Comparison of ENCODE assay signal across 25 cellular contexts in the genomic region with DNA sequence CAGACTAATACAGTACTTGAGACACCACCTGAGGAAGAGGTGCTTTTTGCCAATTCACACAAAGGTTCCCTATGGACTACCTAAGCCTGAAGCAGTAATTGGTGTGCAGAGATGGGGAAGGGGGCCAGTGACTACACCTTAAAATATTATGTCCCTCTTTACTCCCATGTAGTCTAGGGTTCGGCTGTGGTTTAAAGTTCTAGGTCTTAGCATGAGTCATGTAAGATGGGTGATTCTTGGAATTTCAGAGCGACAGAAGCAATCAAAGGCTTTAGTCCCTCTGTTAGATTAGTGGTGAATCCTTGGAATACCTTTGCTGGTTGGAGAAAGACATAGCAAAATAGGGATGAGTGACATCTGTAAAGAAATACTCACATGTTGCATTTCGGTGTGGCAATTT. TPM values are rescaled to one million over a fixed set of nuclear protein-coding genes. Genes with fewer than 3 reads are reported as not detected.
"Had no signal": no experiment of that assay in that cellular context is flagged by ENCODE, and none has a peak within 500 bp of the region (broad histone marks: within the 10 kb centered on the region; RNA-seq: fewer than 3 reads in every experiment).

No MANE protein-coding gene starts in this region.

- H3K4me1 ChIP-seq: esophagus squamous epithelium, heart right ventricle, lower lobe of right lung, prostate gland, right atrium auricular region, spleen, transverse colon, upper lobe of right lung, vagina had no signal

- H3K36me3 ChIP-seq: esophagus squamous epithelium, heart right ventricle, lower lobe of right lung, prostate gland, right atrium auricular region, spleen, thoracic aorta, transverse colon, upper lobe of right lung, vagina had no signal

- H3K4me3 ChIP-seq: esophagus squamous epithelium, heart right ventricle, lower lobe of right lung, prostate gland, right atrium auricular region, skin epidermis, spleen, thoracic aorta, transverse colon, upper lobe of right lung, vagina had no signal

- H3K9me3 ChIP-seq: esophagus squamous epithelium, lower lobe of right lung, prostate gland, right atrium auricular region, spleen, thoracic aorta, transverse colon, upper lobe of right lung, vagina had no signal

- H3K27me3 ChIP-seq: esophagus squamous epithelium, heart right ventricle, right atrium auricular region, transverse colon, upper lobe of right lung, vagina had no signal

- H3K27ac ChIP-seq: esophagus squamous epithelium, heart right ventricle, lower lobe of right lung, prostate gland, right atrium auricular region, spleen, thoracic aorta, transverse colon, upper lobe of right lung, vagina had no signal

- DNase-seq: cortex of kidney; effector memory CD8-positive, alpha-beta T cell; erythroblast; esophagus squamous epithelium; foreskin melanocyte; glutamatergic neuron; heart right ventricle; hippocampal formation; immature natural killer cell; left ventricle myocardium superior; lower lobe of right lung; naive thymus-derived CD8-positive, alpha-beta T cell; nephron progenitor cell; nucleus accumbens; spleen; stimulated activated CD4-positive, alpha-beta T cell treated with anti-CD3 and anti-CD28 coated beads, Interleukin-4, amount 100 ng/mL, for 4 hours; stimulated activated naive CD8-positive, alpha-beta T cell treated with anti-CD3 and anti-CD28 coated beads, Interleukin-15, Interleukin-2, amounts not matched to agents 100 U/mL and 50 U/mL, for 24 hours; transverse colon; upper lobe of right lung had no signal

RNA-seq across cellular contexts. Expression of a gene that starts 14.3 kb away (rescaled TPM):
- total RNA-seq: naive thymus-derived CD8-positive, alpha-beta T cell had no signal
- polyA plus RNA-seq: immature natural killer cell; keratinocyte; naive thymus-derived CD8-positive, alpha-beta T cell had no signal
